11 cellular contexts compared by ENCODE assay signal in the genomic region with DNA sequence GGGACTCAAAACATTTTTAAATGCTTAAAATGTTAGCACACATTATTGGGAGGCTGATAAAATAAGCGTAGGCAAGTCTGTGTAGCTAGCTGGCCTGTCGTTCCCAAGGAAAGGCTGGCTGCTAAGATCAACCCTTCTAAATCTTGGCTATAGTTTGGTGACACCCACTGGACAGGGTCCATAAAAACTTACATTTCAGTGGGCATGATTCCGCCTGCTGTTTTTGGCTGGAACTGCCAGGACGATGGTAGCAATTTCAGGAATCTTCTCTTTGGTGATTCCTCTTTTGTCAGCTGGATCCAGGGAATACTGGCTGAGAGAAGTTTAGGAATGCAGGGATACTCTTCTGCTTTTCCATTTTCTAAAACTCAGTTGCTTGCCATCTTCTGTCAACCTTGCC.
DNase-seq lines count a peak whose midpoint lies in the region; ATAC-seq, FAIRE-seq and TF ChIP-seq lines count a peak whose summit lies in the region.
"Had no signal": no experiment of that assay in that cellular context is flagged by ENCODE, and none has a peak within 500 bp of the region (broad histone marks: within the 10 kb centered on the region; RNA-seq: fewer than 3 reads in every experiment).

No MANE protein-coding gene starts in this region.

- H3K36me3 ChIP-seq in astrocyte (ENCODE audit: insufficient read depth, low read length), result no peaks in the 10 kb centered on the region
- H3K36me3 ChIP-seq: uterus had no signal

- no peak overlapping the region for H3K27ac Mint-ChIP-seq in astrocyte (ENCODE audit: unreplicated experiment)
- H3K27ac Mint-ChIP-seq in activated naive CD4-positive, alpha-beta T cell treated with anti-CD3 and anti-CD28 coated beads, Interleukin-2, amount 50 U/mL, for 72 hours, result no peak overlapping the region

- CTCF ChIA-PET in HEK293T (lab: Yijun Ruan, JAX), result interaction anchor here (4.1 kb wide), 1 partner anchor 163 kb away, joined by 18 read pairs; no protein-coding TSS in a partner anchor

- ATAC-seq in activated naive CD4-positive, alpha-beta T cell treated with anti-CD3 and anti-CD28 coated beads, Interleukin-2, amount 50 U/mL, for 72 hours, result no peak
- ATAC-seq in HG03439 (IDR thresholded peaks at IDR 0.05; ENCODE audit: unreplicated experiment), result no peak

- no peak overlapping the region for H3K4me3 ChIP-seq in astrocyte (ENCODE audit: insufficient read depth, low read depth, low read length)
- H3K4me3 ChIP-seq: uterus had no signal

- H3K9me3 Mint-ChIP-seq in astrocyte (ENCODE audit: unreplicated experiment), result no peaks in the 10 kb centered on the region
- H3K9me3 Mint-ChIP-seq in activated naive CD4-positive, alpha-beta T cell treated with anti-CD3 and anti-CD28 coated beads, Interleukin-2, amount 50 U/mL, for 72 hours, result peaks cover 5 to 6% of the 10 kb centered on the region in 2 donors

- no peak overlapping the region for H3K27ac ChIP-seq in astrocyte (ENCODE audit: low read depth, low read length)
- H3K27ac ChIP-seq: uterus had no signal

- H3K4me2 ChIP-seq in astrocyte (ENCODE audit: low read length), result no peak overlapping the region

- no peak overlapping the region for H3K9ac ChIP-seq in astrocyte (ENCODE audit: low read length)

- no peaks in the 10 kb centered on the region for H3K27me3 Mint-ChIP-seq in astrocyte (ENCODE audit: low read depth, unreplicated experiment)

- POLR2A ChIA-PET in HEK293T (lab: Yijun Ruan, JAX), result interaction anchor here (0.6 kb wide), 1 partner anchor 114 kb away, joined by 3 read pairs; no protein-coding TSS in a partner anchor

- peak; percentile 38 for TF ChIP-seq CTCF in astrocyte (IDR thresholded peaks at IDR 0.05; ENCODE audit: insufficient read depth, low read depth, low read length)

- no peaks in the 10 kb centered on the region for H3K4me1 ChIP-seq in astrocyte (ENCODE audit: insufficient read depth, low read length)
- H3K4me1 ChIP-seq: uterus had no signal

- H3K27me3 ChIP-seq in astrocyte (ENCODE audit: insufficient read depth, low read length), result peaks cover 3% of the 10 kb centered on the region
- H3K27me3 ChIP-seq: uterus had no signal

- H3K4me3 Mint-ChIP-seq in astrocyte (ENCODE audit: unreplicated experiment), result no peak overlapping the region

- DNase-seq in ACHN (peak; percentile 52), HEK293T (ENCODE audit: extremely low spot score) (peak; percentile 62), astrocyte (ENCODE audit: low read depth) (no peak), iPS-NIHi11 (ENCODE audit: low spot score) (peak; percentile 17), NCI-H1694 (lab: John Stamatoyannopoulos, UW) (no peak)
- DNase-seq in activated naive CD4-positive, alpha-beta T cell treated with Interleukin-2 at 50 U/mL for 16 hours, result no peak
- DNase-seq in activated naive CD4-positive, alpha-beta T cell treated with anti-CD3 and anti-CD28 coated beads, Interleukin-2, amount 50 U/mL, for 72 hours (ENCODE audit: low spot score in 2 of 2), result no peak
- DNase-seq: amniotic stem cell, DND-41, uterus had no signal

- FAIRE-seq in astrocyte (lab: Jason Lieb, UNC), result no peak

- H4K20me1 ChIP-seq in astrocyte (ENCODE audit: insufficient read depth, low read length), result no peaks in the 10 kb centered on the region

- H3K9me3 ChIP-seq in astrocyte (ENCODE audit: insufficient read depth, low read depth, low read length), result no peaks in the 10 kb centered on the region
- H3K9me3 ChIP-seq: uterus had no signal

- in situ Hi-C loops in ACHN (cut with HindIII; ENCODE audit: low pct_ligation_motif_present, low pct_unique_long_range_greater_than_20kb, low sequenced_read_pairs), result no loop called here

- H3K4me1 Mint-ChIP-seq in astrocyte (ENCODE audit: low read depth, unreplicated experiment), result peaks cover 2% of the 10 kb centered on the region

- no peaks in the 10 kb centered on the region for H3K36me3 Mint-ChIP-seq in astrocyte (ENCODE audit: low read depth, unreplicated experiment)
- no peaks in the 10 kb centered on the region for H3K36me3 Mint-ChIP-seq in activated naive CD4-positive, alpha-beta T cell treated with anti-CD3 and anti-CD28 coated beads, Interleukin-2, amount 50 U/mL, for 72 hours

- H2AFZ ChIP-seq in astrocyte (ENCODE audit: low read depth, low read length), result no peak overlapping the region

- H3K79me2 ChIP-seq in astrocyte (ENCODE audit: insufficient read depth, low read length), result no peaks in the 10 kb centered on the region

TF ChIP-seq in HEK293T, 16 proteins besides CTCF, POLR2A, EP300 and RAD21:
- TF ChIP-seq LEF1 (IDR thresholded peaks at IDR 0.05; ENCODE audit: borderline replicate concordance), result no peak
- TF ChIP-seq SUZ12 (IDR thresholded peaks at IDR 0.05), result no peak
- TF ChIP-seq SP1 (IDR thresholded peaks at IDR 0.05), result no peak
- no peak for TF ChIP-seq HDGF (IDR thresholded peaks at IDR 0.05; ENCODE audit: borderline replicate concordance)
- TF ChIP-seq CTBP1 (IDR thresholded peaks at IDR 0.05; ENCODE audit: borderline replicate concordance), result no peak
- TF ChIP-seq BHLHE40 (IDR thresholded peaks at IDR 0.05; ENCODE audit: borderline replicate concordance), result no peak
- TF ChIP-seq L3MBTL2 (conservative IDR thresholded peaks at IDR 0.05), result no peak

Comparison
In these comparisons a context has a peak if more than half of its experiments do, and no peak if none do; other contexts are left out.
1. DNase-seq: peak in ACHN (single experiment), HEK293T (single experiment) and iPS-NIHi11 (single experiment); none in astrocyte (single experiment), NCI-H1694 (single experiment), activated naive CD4-positive, alpha-beta T cell treated with Interleukin-2 at 50 U/mL for 16 hours (single experiment) and activated naive CD4-positive, alpha-beta T cell treated with anti-CD3 and anti-CD28 coated beads, Interleukin-2, amount 50 U/mL, for 72 hours (0 of 2).